10 cellular contexts compared by ENCODE assay signal in the genomic region with DNA sequence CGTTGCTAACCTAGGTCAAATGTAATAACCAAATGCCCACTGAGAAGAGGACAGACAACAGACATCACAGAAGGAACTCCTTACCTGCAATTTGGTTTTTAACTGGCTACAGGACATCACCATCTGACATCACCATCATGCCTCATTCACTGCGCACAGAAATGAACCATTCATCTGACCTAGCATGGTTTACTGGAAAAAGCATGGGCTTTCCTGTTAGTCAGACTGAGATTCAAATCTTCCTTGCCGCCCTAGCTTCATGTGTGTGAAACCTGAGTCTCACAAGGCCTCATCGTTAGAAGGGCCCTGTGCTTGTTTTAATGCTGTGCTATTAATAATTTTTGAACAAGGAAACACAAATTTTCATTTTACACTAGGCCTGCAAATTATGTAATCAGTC. TPM values are rescaled to one million over a fixed set of nuclear protein-coding genes. Genes with fewer than 3 reads are reported as not detected.
DNase-seq lines count a peak whose midpoint lies in the region; ATAC-seq, FAIRE-seq and TF ChIP-seq lines count a peak whose summit lies in the region.
"Had no signal": no experiment of that assay in that cellular context is flagged by ENCODE, and none has a peak within 500 bp of the region (broad histone marks: within the 10 kb centered on the region; RNA-seq: fewer than 3 reads in every experiment).

No MANE protein-coding gene starts in this region.

- H3K9me3 ChIP-seq in right atrium auricular region: no peaks in the 10 kb centered on the region
- no peaks in the 10 kb centered on the region for H3K9me3 ChIP-seq in uterus

- H3K36me3 ChIP-seq in right atrium auricular region: no peaks in the 10 kb centered on the region
- H3K36me3 ChIP-seq in uterus: no peaks in the 10 kb centered on the region

- peak overlapping the region; percentile 98 for H3K4me3 Mint-ChIP-seq in natural killer cell

- no peak for DNase-seq in right atrium auricular region (ENCODE audit: low spot score)
- DNase-seq in cardiac septum (ENCODE audit: low spot score): no peak
- peak in 1 of 2 donors; percentile 42 for DNase-seq in activated naive CD4-positive, alpha-beta T cell treated with anti-CD3 and anti-CD28 coated beads, Interleukin-2, amount 50 U/mL, for 72 hours (ENCODE audit: low spot score in 2 of 2)
- DNase-seq in natural killer cell: no peak
- DNase-seq in uterus: no peak
- no peak for DNase-seq in D721Med (ENCODE audit: insufficient read length, low spot score)
- DNase-seq in NCI-H2107 treated with DMSO at 0.1 percent for 48 hours (lab: John Stamatoyannopoulos, UW; ENCODE audit: unreplicated experiment): no peak
- DNase-seq: C1 segment of cervical spinal cord, NCI-H1417 treated with DMSO at 0.1 percent for 48 hours had no signal

- H3K4me1 ChIP-seq in right atrium auricular region (peaks cover 0 to 13% of the 10 kb centered on the region in 2 donors), uterus (no peaks in the 10 kb centered on the region)

- H3K27me3 Mint-ChIP-seq in natural killer cell (ENCODE audit: low read depth in 2 of 2): peaks cover 12 to 14% of the 10 kb centered on the region in 2 donors

- intact Hi-C loops in cardiac septum (cut with DNase I): loop anchor here (1.0 to 5.0 kb wide), 2 partner anchors 23 to 52 kb away; partner anchors contain the start of gene INPP1
- intact Hi-C loops in natural killer cell (cut with micrococcal nuclease): no loop called here
- intact Hi-C loops in uterus (cut with DNase I; ENCODE audit: low total_unique reads): no loop called here

- no peak overlapping the region for H3K4me3 ChIP-seq in right atrium auricular region
- no peak overlapping the region for H3K4me3 ChIP-seq in uterus

- H3K27ac Mint-ChIP-seq in activated naive CD4-positive, alpha-beta T cell treated with anti-CD3 and anti-CD28 coated beads, Interleukin-2, amount 50 U/mL, for 72 hours: peak overlapping the region; percentile 92 to 94
- peak overlapping the region; percentile 92 to 100 for H3K27ac Mint-ChIP-seq in natural killer cell

- peaks cover 34 to 43% of the 10 kb centered on the region in 2 donors for H3K4me1 Mint-ChIP-seq in natural killer cell

- H3K27me3 ChIP-seq in right atrium auricular region (no peaks in the 10 kb centered on the region), uterus (no peaks in the 10 kb centered on the region)

- peaks cover 17 to 22% of the 10 kb centered on the region in 2 donors for H3K36me3 Mint-ChIP-seq in activated naive CD4-positive, alpha-beta T cell treated with anti-CD3 and anti-CD28 coated beads, Interleukin-2, amount 50 U/mL, for 72 hours
- no peaks in the 10 kb centered on the region for H3K36me3 Mint-ChIP-seq in natural killer cell

- no peak for TF ChIP-seq POLR2A in uterus (IDR thresholded peaks at IDR 0.05)

- peaks cover 2 to 4% of the 10 kb centered on the region in 2 donors for H3K9me3 Mint-ChIP-seq in activated naive CD4-positive, alpha-beta T cell treated with anti-CD3 and anti-CD28 coated beads, Interleukin-2, amount 50 U/mL, for 72 hours
- no peaks in the 10 kb centered on the region for H3K9me3 Mint-ChIP-seq in natural killer cell

- no peak for FAIRE-seq in D721Med (lab: Jason Lieb, UNC)

- H3K27ac ChIP-seq in right atrium auricular region: peak overlapping the region; percentile 81 to 89
- H3K27ac ChIP-seq in uterus: peak overlapping the region; percentile 91 to 94

- peak; percentile 46 to 61 for ATAC-seq in activated naive CD4-positive, alpha-beta T cell treated with anti-CD3 and anti-CD28 coated beads, Interleukin-2, amount 50 U/mL, for 72 hours
- ATAC-seq in natural killer cell (no peak), GM21528 (IDR thresholded peaks at IDR 0.05; ENCODE audit: low FRiP score, unreplicated experiment) (no peak)

- TF ChIP-seq CTCF in right atrium auricular region (IDR thresholded peaks at IDR 0.05): no peak
- TF ChIP-seq CTCF in natural killer cell (IDR thresholded peaks at IDR 0.05): no peak
- no peak for TF ChIP-seq CTCF in uterus (IDR thresholded peaks at IDR 0.05)
- no peak for TF ChIP-seq CTCF in D721Med (IDR thresholded peaks at IDR 0.05; ENCODE audit: insufficient read depth, missing control alignments)

RNA-seq across cellular contexts. Expression of gene HIBCH, which starts 1.1 kb away (rescaled TPM):
- total RNA-seq in right atrium auricular region (10 to 100 TPM; 11.9 to 17.6 TPM), cardiac septum (21.9 TPM), natural killer cell (10 to 100 TPM; 19.3 to 31.4 (median 21.6) TPM), uterus (10 to 100 TPM in 3 of 4 donors, 1 to 10 TPM in 1; 9.1 to 53.9 (median 26.9) TPM)
- total RNA-seq in activated naive CD4-positive, alpha-beta T cell treated with anti-CD3 and anti-CD28 coated beads, Interleukin-2, amount 50 U/mL, for 72 hours: 10 to 100 TPM; 30.2 to 32.0 TPM

RNA-seq across cellular contexts. Expression of gene INPP1, which starts 22.7 kb away (rescaled TPM):
- 10 to 100 TPM; 18.6 to 25.9 TPM for total RNA-seq in right atrium auricular region
- 12.4 TPM for total RNA-seq in cardiac septum
- total RNA-seq in activated naive CD4-positive, alpha-beta T cell treated with anti-CD3 and anti-CD28 coated beads, Interleukin-2, amount 50 U/mL, for 72 hours: 10 to 100 TPM in 1 of 2 donors, 1 to 10 TPM in 1; 9.2 to 24.1 TPM
- total RNA-seq in natural killer cell: 10 to 100 TPM in 1 of 3 donors, 1 to 10 TPM in 2; 9.5 to 16.7 (median 9.6) TPM
- 10 to 100 TPM in 3 of 4 donors, 1 to 10 TPM in 1; 2.1 to 40.2 (median 23.5) TPM for total RNA-seq in uterus

Comparison
In these comparisons a context has a peak if more than half of its experiments do, and no peak if none do; other contexts are left out.
1. ATAC-seq: peak in activated naive CD4-positive, alpha-beta T cell treated with anti-CD3 and anti-CD28 coated beads, Interleukin-2, amount 50 U/mL, for 72 hours (2 of 2); none in natural killer cell (0 of 3) and GM21528 (single experiment).